ENCODE assay signal across 29 cellular contexts in the genomic region with DNA sequence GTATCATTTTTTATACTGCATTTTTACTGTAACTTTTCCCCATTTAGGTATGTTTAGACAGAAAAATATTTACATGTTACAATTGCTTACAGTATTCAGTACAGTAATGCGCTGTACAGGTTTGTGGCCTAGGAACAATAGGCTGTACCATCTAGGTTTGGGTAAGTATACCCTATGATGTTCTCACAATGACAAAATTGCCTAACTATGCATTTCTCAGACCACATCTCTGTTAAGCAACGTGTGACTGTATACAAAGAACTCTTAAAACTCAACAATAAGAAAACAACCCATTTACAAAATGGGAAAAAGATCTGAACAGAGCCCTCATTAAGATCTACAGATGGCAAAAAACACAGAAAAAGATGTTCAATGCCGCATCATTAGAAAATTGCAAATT.
"Had no signal": no experiment of that assay in that cellular context is flagged by ENCODE, and none has a peak within 500 bp of the region (broad histone marks: within the 10 kb centered on the region; RNA-seq: fewer than 3 reads in every experiment).

No MANE protein-coding gene starts in this region.

- H3K27me3 ChIP-seq: esophagus squamous epithelium, pancreas had no signal

- H3K4me3 Mint-ChIP-seq: activated CD4-positive, alpha-beta T cell treated with anti-CD3 and anti-CD28 coated beads for 36 hours; activated CD8-positive, alpha-beta memory T cell treated with anti-CD3 and anti-CD28 coated beads, Interleukin-2, amount 10 ng/mL, durations not matched to agents 7 days and 5 days; activated CD8-positive, alpha-beta T cell treated with anti-CD3 and anti-CD28 coated beads, Interleukin-2, amount 10 ng/mL, durations not matched to agents 7 days and 5 days; activated naive CD8-positive, alpha-beta T cell; brain; naive thymus-derived CD8-positive, alpha-beta T cell; neural crest cell; stimulated activated effector memory CD8-positive, alpha-beta T cell treated with anti-CD3 and anti-CD28 coated beads, Interleukin-12 subunit alpha, Interleukin-12 subunit beta, amount 100 ng/mL, for 72 hours; stimulated activated naive CD8-positive, alpha-beta T cell treated with anti-CD3 and anti-CD28 coated beads, Interleukin-15, Interleukin-2, amounts not matched to agents 100 ng/mL and 50 ng/mL, for 24 hours; T-cell had no signal

- H3K4me3 ChIP-seq: esophagus squamous epithelium, pancreas, prostate gland, thoracic aorta had no signal

- H3K27me3 Mint-ChIP-seq: activated CD4-positive, alpha-beta T cell treated with anti-CD3 and anti-CD28 coated beads for 36 hours; activated CD8-positive, alpha-beta memory T cell treated with anti-CD3 and anti-CD28 coated beads, Interleukin-2, amount 10 ng/mL, durations not matched to agents 7 days and 5 days; activated naive CD8-positive, alpha-beta T cell; brain; naive thymus-derived CD8-positive, alpha-beta T cell; stimulated activated naive CD8-positive, alpha-beta T cell treated with anti-CD3 and anti-CD28 coated beads, Interleukin-15, Interleukin-2, amounts not matched to agents 100 ng/mL and 50 ng/mL, for 24 hours; T-cell had no signal

- H3K27ac Mint-ChIP-seq: activated CD4-positive, alpha-beta T cell treated with anti-CD3 and anti-CD28 coated beads for 36 hours; activated CD8-positive, alpha-beta memory T cell treated with anti-CD3 and anti-CD28 coated beads, Interleukin-2, amount 10 ng/mL, durations not matched to agents 7 days and 5 days; activated CD8-positive, alpha-beta T cell treated with anti-CD3 and anti-CD28 coated beads, Interleukin-2, amount 10 ng/mL, durations not matched to agents 7 days and 5 days; activated naive CD8-positive, alpha-beta T cell; brain; naive thymus-derived CD8-positive, alpha-beta T cell; stimulated activated effector memory CD8-positive, alpha-beta T cell treated with anti-CD3 and anti-CD28 coated beads, Interleukin-12 subunit alpha, Interleukin-12 subunit beta, amount 100 ng/mL, for 72 hours; stimulated activated naive CD8-positive, alpha-beta T cell treated with anti-CD3 and anti-CD28 coated beads, Interleukin-15, Interleukin-2, amounts not matched to agents 100 ng/mL and 50 ng/mL, for 24 hours; T-cell had no signal

- H3K27ac ChIP-seq: esophagus squamous epithelium, pancreas, prostate gland, thoracic aorta had no signal

- H3K36me3 ChIP-seq: esophagus squamous epithelium, pancreas, prostate gland, thoracic aorta had no signal

- DNase-seq: activated CD4-positive, alpha-beta T cell treated with anti-CD3 and anti-CD28 coated beads for 36 hours; activated CD4-positive, CD25-positive, alpha-beta regulatory T cell; activated CD8-positive, alpha-beta memory T cell treated with anti-CD3 and anti-CD28 coated beads, Interleukin-2, amount 10 ng/mL, durations not matched to agents 7 days and 5 days; activated CD8-positive, alpha-beta T cell treated with anti-CD3 and anti-CD28 coated beads, Interleukin-2, amount 10 ng/mL, durations not matched to agents 7 days and 5 days; activated naive CD4-positive, alpha-beta T cell; activated T-cell treated with anti-CD3 and anti-CD28 coated beads, Interleukin-2, amount 50 U/mL, for 48 hours; aorta; esophagus squamous epithelium; foreskin fibroblast; head of caudate nucleus; hippocampal formation; kidney; left colon; midbrain; naive thymus-derived CD8-positive, alpha-beta T cell; nucleus accumbens; pancreas; retina; small intestine; stimulated activated CD4-positive, alpha-beta T cell treated with anti-CD3 and anti-CD28 coated beads, Interleukin-4, amount 100 ng/mL, for 24 hours; T-cell had no signal

- H3K4me1 ChIP-seq: esophagus squamous epithelium, pancreas, prostate gland had no signal

- H3K9me3 ChIP-seq: pancreas, prostate gland, thoracic aorta had no signal

- H3K4me1 Mint-ChIP-seq: activated CD8-positive, alpha-beta memory T cell treated with anti-CD3 and anti-CD28 coated beads, Interleukin-2, amount 10 ng/mL, durations not matched to agents 7 days and 5 days; brain; neural crest cell had no signal

- ATAC-seq: activated CD4-positive, alpha-beta T cell treated with anti-CD3 and anti-CD28 coated beads for 36 hours; activated CD8-positive, alpha-beta memory T cell treated with anti-CD3 and anti-CD28 coated beads, Interleukin-2, amount 10 ng/mL, durations not matched to agents 7 days and 5 days; activated CD8-positive, alpha-beta T cell treated with anti-CD3 and anti-CD28 coated beads, Interleukin-2, amount 10 ng/mL, durations not matched to agents 7 days and 5 days; left colon; naive thymus-derived CD8-positive, alpha-beta T cell; pancreas; sciatic nerve; stimulated activated effector memory CD8-positive, alpha-beta T cell treated with anti-CD3 and anti-CD28 coated beads, Interleukin-12 subunit alpha, Interleukin-12 subunit beta, amount 100 ng/mL, for 72 hours; T-cell had no signal
